Comparison of ENCODE assay signal across 1 cellular context in the genomic region with DNA sequence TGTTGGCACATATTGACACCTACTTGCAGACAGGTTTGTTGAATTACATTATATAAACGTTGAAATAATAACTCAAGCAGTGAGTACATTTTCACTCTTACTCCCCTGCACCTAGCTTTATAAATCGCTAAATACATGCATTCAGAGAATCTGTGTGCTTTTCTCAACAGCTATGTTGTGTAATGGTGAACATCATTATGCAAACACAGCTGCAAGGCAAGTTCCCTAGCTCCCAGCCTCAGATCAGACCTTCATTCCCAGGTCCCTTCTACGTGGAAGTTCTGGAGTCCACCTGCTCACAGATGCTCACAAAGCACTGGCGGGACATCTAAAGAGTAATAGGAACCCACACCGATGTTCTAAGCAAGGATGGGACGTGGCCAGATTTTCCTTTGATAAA.
A peak's percentile ranks its signal among the peaks of the same experiment; 100 is the strongest.
TF ChIP-seq lines count a peak whose summit lies in the region.

No MANE protein-coding gene starts in this region.

TF ChIP-seq in HepG2, 621 proteins besides CTCF, POLR2A, EP300 and RAD21 (continued from another document and continues in another):
- TF ChIP-seq, protein P1, sequence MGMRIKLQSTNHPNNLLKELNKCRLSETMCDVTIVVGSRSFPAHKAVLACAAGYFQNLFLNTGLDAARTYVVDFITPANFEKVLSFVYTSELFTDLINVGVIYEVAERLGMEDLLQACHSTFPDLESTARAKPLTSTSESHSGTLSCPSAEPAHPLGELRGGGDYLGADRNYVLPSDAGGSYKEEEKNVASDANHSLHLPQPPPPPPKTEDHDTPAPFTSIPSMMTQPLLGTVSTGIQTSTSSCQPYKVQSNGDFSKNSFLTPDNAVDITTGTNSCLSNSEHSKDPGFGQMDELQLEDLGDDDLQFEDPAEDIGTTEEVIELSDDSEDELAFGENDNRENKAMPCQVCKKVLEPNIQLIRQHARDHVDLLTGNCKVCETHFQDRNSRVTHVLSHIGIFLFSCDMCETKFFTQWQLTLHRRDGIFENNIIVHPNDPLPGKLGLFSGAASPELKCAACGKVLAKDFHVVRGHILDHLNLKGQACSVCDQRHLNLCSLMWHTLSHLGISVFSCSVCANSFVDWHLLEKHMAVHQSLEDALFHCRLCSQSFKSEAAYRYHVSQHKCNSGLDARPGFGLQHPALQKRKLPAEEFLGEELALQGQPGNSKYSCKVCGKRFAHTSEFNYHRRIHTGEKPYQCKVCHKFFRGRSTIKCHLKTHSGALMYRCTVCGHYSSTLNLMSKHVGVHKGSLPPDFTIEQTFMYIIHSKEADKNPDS (CRISPR knock-in tag; IDR thresholded peaks at IDR 0.05): no peak
- TF ChIP-seq, protein P2, sequence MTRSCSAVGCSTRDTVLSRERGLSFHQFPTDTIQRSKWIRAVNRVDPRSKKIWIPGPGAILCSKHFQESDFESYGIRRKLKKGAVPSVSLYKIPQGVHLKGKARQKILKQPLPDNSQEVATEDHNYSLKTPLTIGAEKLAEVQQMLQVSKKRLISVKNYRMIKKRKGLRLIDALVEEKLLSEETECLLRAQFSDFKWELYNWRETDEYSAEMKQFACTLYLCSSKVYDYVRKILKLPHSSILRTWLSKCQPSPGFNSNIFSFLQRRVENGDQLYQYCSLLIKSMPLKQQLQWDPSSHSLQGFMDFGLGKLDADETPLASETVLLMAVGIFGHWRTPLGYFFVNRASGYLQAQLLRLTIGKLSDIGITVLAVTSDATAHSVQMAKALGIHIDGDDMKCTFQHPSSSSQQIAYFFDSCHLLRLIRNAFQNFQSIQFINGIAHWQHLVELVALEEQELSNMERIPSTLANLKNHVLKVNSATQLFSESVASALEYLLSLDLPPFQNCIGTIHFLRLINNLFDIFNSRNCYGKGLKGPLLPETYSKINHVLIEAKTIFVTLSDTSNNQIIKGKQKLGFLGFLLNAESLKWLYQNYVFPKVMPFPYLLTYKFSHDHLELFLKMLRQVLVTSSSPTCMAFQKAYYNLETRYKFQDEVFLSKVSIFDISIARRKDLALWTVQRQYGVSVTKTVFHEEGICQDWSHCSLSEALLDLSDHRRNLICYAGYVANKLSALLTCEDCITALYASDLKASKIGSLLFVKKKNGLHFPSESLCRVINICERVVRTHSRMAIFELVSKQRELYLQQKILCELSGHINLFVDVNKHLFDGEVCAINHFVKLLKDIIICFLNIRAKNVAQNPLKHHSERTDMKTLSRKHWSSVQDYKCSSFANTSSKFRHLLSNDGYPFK (CRISPR knock-in tag; IDR thresholded peaks at IDR 0.05; ENCODE audit: borderline replicate concordance): no peak
- TF ChIP-seq PRMT3 (CRISPR knock-in tag; IDR thresholded peaks at IDR 0.05; ENCODE audit: borderline replicate concordance, low read depth) (no peak), SMC3 (IDR thresholded peaks at IDR 0.05; ENCODE audit: low read length) (peak; percentile 21), SUZ12 (IDR thresholded peaks at IDR 0.05; ENCODE audit: low read depth, low read length) (no peak), TBX2 (CRISPR knock-in tag; IDR thresholded peaks at IDR 0.05; ENCODE audit: borderline replicate concordance) (no peak), ZFAT (CRISPR knock-in tag; conservative IDR thresholded peaks at IDR 0.05) (no peak), NFRKB (IDR thresholded peaks at IDR 0.05) (no peak), CC2D1A (CRISPR knock-in tag; IDR thresholded peaks at IDR 0.05) (no peak), ZFP37 (CRISPR knock-in tag; IDR thresholded peaks at IDR 0.05; ENCODE audit: borderline replicate concordance) (no peak), AHR (CRISPR knock-in tag; IDR thresholded peaks at IDR 0.05) (no peak), ZNF75D (CRISPR knock-in tag; IDR thresholded peaks at IDR 0.05; ENCODE audit: borderline replicate concordance) (no peak), TAF1 (CRISPR knock-in tag; IDR thresholded peaks at IDR 0.05) (no peak), ZNF556 (CRISPR knock-in tag; IDR thresholded peaks at IDR 0.05; ENCODE audit: borderline replicate concordance) (no peak), ZNF768 (CRISPR knock-in tag; IDR thresholded peaks at IDR 0.05) (no peak), ZBTB42 (CRISPR knock-in tag; IDR thresholded peaks at IDR 0.05) (no peak), ZC3H13 (CRISPR knock-in tag; IDR thresholded peaks at IDR 0.05) (no peak), ZNF446 (CRISPR knock-in tag; IDR thresholded peaks at IDR 0.05) (no peak), ASH2L (IDR thresholded peaks at IDR 0.05; ENCODE audit: insufficient read length, low read depth, low read length) (peak; percentile 33), GATAD2A (CRISPR knock-in tag; IDR thresholded peaks at IDR 0.05) (peak; percentile 93), KDM3A (CRISPR knock-in tag; IDR thresholded peaks at IDR 0.05; ENCODE audit: low read depth) (peak; percentile 76; the same call in 1 of the 2 replicates), POLR2G (IDR thresholded peaks at IDR 0.05; ENCODE audit: low read depth, low read length) (peak; percentile 46; the same call in 1 of the 2 replicates), TBL1XR1 (IDR thresholded peaks at IDR 0.05; ENCODE audit: borderline replicate concordance, low read length, partially characterized antibody) (no peak), TEAD2 (CRISPR knock-in tag; IDR thresholded peaks at IDR 0.05) (no peak), MED8 (CRISPR knock-in tag; IDR thresholded peaks at IDR 0.05; ENCODE audit: insufficient replicate concordance) (peak; percentile 67), ZNF850 (CRISPR knock-in tag; conservative IDR thresholded peaks at IDR 0.05) (no peak), HMG20A (CRISPR knock-in tag; IDR thresholded peaks at IDR 0.05; ENCODE audit: borderline replicate concordance) (peak; percentile 69; the same call in 1 of the 2 replicates), ZNF274 (CRISPR knock-in tag; IDR thresholded peaks at IDR 0.05) (no peak), RARG (CRISPR knock-in tag; IDR thresholded peaks at IDR 0.05; ENCODE audit: low read depth) (no peak), ZNF550 (CRISPR knock-in tag; IDR thresholded peaks at IDR 0.05; ENCODE audit: borderline replicate concordance) (no peak), PCBP2 (optimal IDR thresholded peaks at IDR 0.05; ENCODE audit: low read depth, low read length, poor library complexity, severe bottlenecking) (no peak), MAFG (CRISPR knock-in tag; IDR thresholded peaks at IDR 0.05) (no peak), ADNP (CRISPR knock-in tag; IDR thresholded peaks at IDR 0.05) (no peak), FOXK1 (CRISPR knock-in tag; IDR thresholded peaks at IDR 0.05; ENCODE audit: borderline replicate concordance, low read depth) (peak; percentile 43; the same call in 1 of the 2 replicates), REPIN1 (CRISPR knock-in tag; IDR thresholded peaks at IDR 0.05; ENCODE audit: borderline replicate concordance, low read depth) (no peak), YEATS2 (CRISPR knock-in tag; IDR thresholded peaks at IDR 0.05; ENCODE audit: borderline replicate concordance) (peak; percentile 44; the same call in 1 of the 2 replicates), ZFP90 (CRISPR knock-in tag; IDR thresholded peaks at IDR 0.05; ENCODE audit: borderline replicate concordance) (no peak)
- TF ChIP-seq, protein P3, sequence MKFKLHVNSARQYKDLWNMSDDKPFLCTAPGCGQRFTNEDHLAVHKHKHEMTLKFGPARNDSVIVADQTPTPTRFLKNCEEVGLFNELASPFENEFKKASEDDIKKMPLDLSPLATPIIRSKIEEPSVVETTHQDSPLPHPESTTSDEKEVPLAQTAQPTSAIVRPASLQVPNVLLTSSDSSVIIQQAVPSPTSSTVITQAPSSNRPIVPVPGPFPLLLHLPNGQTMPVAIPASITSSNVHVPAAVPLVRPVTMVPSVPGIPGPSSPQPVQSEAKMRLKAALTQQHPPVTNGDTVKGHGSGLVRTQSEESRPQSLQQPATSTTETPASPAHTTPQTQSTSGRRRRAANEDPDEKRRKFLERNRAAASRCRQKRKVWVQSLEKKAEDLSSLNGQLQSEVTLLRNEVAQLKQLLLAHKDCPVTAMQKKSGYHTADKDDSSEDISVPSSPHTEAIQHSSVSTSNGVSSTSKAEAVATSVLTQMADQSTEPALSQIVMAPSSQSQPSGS (CRISPR knock-in tag; IDR thresholded peaks at IDR 0.05): peak; percentile 84
- TF ChIP-seq, protein P4, sequence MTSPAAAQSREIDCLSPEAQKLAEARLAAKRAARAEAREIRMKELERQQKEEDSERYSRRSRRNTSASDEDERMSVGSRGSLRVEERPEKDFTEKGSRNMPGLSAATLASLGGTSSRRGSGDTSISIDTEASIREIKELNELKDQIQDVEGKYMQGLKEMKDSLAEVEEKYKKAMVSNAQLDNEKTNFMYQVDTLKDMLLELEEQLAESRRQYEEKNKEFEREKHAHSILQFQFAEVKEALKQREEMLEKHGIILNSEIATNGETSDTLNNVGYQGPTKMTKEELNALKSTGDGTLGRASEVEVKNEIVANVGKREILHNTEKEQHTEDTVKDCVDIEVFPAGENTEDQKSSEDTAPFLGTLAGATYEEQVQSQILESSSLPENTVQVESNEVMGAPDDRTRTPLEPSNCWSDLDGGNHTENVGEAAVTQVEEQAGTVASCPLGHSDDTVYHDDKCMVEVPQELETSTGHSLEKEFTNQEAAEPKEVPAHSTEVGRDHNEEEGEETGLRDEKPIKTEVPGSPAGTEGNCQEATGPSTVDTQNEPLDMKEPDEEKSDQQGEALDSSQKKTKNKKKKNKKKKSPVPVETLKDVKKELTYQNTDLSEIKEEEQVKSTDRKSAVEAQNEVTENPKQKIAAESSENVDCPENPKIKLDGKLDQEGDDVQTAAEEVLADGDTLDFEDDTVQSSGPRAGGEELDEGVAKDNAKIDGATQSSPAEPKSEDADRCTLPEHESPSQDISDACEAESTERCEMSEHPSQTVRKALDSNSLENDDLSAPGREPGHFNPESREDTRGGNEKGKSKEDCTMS (CRISPR knock-in tag; conservative IDR thresholded peaks at IDR 0.05): no peak
- TF ChIP-seq, protein P5, sequence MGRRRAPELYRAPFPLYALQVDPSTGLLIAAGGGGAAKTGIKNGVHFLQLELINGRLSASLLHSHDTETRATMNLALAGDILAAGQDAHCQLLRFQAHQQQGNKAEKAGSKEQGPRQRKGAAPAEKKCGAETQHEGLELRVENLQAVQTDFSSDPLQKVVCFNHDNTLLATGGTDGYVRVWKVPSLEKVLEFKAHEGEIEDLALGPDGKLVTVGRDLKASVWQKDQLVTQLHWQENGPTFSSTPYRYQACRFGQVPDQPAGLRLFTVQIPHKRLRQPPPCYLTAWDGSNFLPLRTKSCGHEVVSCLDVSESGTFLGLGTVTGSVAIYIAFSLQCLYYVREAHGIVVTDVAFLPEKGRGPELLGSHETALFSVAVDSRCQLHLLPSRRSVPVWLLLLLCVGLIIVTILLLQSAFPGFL (CRISPR knock-in tag; IDR thresholded peaks at IDR 0.05): no peak
- TF ChIP-seq, protein P6, sequence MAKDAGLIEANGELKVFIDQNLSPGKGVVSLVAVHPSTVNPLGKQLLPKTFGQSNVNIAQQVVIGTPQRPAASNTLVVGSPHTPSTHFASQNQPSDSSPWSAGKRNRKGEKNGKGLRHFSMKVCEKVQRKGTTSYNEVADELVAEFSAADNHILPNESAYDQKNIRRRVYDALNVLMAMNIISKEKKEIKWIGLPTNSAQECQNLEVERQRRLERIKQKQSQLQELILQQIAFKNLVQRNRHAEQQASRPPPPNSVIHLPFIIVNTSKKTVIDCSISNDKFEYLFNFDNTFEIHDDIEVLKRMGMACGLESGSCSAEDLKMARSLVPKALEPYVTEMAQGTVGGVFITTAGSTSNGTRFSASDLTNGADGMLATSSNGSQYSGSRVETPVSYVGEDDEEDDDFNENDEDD (CRISPR knock-in tag; IDR thresholded peaks at IDR 0.05; ENCODE audit: borderline replicate concordance): 0 out of 2 replicates have a peak, but pooled peaks have one; percentile 37
- TF ChIP-seq, protein P7, sequence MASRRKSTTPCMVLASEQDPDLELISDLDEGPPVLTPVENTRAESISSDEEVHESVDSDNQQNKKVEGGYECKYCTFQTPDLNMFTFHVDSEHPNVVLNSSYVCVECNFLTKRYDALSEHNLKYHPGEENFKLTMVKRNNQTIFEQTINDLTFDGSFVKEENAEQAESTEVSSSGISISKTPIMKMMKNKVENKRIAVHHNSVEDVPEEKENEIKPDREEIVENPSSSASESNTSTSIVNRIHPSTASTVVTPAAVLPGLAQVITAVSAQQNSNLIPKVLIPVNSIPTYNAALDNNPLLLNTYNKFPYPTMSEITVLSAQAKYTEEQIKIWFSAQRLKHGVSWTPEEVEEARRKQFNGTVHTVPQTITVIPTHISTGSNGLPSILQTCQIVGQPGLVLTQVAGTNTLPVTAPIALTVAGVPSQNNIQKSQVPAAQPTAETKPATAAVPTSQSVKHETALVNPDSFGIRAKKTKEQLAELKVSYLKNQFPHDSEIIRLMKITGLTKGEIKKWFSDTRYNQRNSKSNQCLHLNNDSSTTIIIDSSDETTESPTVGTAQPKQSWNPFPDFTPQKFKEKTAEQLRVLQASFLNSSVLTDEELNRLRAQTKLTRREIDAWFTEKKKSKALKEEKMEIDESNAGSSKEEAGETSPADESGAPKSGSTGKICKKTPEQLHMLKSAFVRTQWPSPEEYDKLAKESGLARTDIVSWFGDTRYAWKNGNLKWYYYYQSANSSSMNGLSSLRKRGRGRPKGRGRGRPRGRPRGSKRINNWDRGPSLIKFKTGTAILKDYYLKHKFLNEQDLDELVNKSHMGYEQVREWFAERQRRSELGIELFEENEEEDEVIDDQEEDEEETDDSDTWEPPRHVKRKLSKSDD (CRISPR knock-in tag; IDR thresholded peaks at IDR 0.05; ENCODE audit: low read depth): no peak
- TF ChIP-seq, protein P8, sequence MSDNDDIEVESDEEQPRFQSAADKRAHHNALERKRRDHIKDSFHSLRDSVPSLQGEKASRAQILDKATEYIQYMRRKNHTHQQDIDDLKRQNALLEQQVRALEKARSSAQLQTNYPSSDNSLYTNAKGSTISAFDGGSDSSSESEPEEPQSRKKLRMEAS (IDR thresholded peaks at IDR 0.05): peak; percentile 56
- TF ChIP-seq, protein P9, sequence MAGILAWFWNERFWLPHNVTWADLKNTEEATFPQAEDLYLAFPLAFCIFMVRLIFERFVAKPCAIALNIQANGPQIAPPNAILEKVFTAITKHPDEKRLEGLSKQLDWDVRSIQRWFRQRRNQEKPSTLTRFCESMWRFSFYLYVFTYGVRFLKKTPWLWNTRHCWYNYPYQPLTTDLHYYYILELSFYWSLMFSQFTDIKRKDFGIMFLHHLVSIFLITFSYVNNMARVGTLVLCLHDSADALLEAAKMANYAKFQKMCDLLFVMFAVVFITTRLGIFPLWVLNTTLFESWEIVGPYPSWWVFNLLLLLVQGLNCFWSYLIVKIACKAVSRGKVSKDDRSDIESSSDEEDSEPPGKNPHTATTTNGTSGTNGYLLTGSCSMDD (CRISPR knock-in tag; IDR thresholded peaks at IDR 0.05): no peak
- TF ChIP-seq, protein P10, sequence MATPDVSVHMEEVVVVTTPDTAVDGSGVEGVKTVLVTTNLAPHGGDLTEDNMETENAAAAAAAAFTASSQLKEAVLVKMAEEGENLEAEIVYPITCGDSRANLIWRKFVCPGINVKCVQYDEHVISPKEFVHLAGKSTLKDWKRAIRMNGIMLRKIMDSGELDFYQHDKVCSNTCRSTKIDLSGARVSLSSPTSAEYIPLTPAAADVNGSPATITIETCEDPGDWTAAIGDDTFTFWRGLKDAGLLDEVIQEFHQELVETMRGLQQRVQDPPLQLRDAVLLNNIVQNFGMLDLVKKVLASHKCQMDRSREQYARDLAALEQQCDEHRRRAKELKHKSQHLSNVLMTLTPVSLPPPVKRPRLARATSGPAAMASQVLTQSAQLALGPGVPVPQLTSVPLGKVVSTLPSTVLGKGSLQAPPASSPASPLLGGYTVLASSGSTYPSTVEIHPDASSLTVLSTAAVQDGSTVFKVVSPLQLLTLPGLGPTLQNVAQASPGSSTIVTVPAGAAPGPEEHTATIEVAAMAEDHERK (CRISPR knock-in tag; IDR thresholded peaks at IDR 0.05; ENCODE audit: low read depth): no peak
- TF ChIP-seq, protein P11, sequence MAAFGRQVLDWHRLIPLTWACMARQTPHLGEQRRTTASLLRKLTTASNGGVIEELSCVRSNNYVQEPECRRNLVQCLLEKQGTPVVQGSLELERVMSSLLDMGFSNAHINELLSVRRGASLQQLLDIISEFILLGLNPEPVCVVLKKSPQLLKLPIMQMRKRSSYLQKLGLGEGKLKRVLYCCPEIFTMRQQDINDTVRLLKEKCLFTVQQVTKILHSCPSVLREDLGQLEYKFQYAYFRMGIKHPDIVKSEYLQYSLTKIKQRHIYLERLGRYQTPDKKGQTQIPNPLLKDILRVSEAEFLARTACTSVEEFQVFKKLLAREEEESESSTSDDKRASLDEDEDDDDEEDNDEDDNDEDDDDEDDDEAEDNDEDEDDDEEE (CRISPR knock-in tag; IDR thresholded peaks at IDR 0.05): no peak
